In the genomic region with DNA sequence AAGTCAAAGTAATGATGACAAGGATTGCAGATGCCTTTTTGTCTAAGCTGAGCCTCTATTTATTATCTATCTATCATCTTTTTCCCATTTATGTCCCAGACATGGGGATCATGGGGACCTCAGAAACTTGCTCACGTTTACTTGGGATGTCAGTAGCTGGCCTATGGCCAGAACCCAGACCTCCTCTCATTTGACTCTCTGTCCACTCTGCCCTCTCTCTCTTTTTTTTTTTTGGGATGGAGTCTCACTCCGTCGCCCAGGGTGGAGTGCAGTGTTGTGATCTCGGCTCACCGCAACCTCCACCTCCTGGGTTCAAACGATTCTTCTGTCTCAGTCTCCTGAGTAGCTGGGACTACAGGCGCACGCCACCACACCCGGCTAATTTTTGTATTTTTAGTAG, we compare ENCODE assay signal across 10 cellular contexts. TPM values are rescaled to one million over a fixed set of nuclear protein-coding genes. Genes with fewer than 3 reads are reported as not detected.
A peak's percentile ranks its signal among the peaks of the same experiment; 100 is the strongest.
DNase-seq lines count a peak whose midpoint lies in the region; ATAC-seq and TF ChIP-seq lines count a peak whose summit lies in the region.
"Had no signal": no experiment of that assay in that cellular context is flagged by ENCODE, and none has a peak within 500 bp of the region (broad histone marks: within the 10 kb centered on the region; RNA-seq: fewer than 3 reads in every experiment).

No MANE protein-coding gene starts in this region.

- H3K4me3 ChIP-seq in Caco-2 (ENCODE audit: low read depth, low read length) = no peak overlapping the region
- H3K4me3 ChIP-seq in SJSA1 = no peak overlapping the region
- H3K4me3 ChIP-seq in fibroblast of the aortic adventitia (ENCODE audit: low read depth, low read length) = no peak overlapping the region
- no peak overlapping the region for H3K4me3 ChIP-seq in psoas muscle

- no peaks in the 10 kb centered on the region for H3K27me3 ChIP-seq in Caco-2 (replicated peaks; ENCODE audit: control insufficient read depth, insufficient read depth, low read length)
- no peaks in the 10 kb centered on the region for H3K27me3 ChIP-seq in SJSA1 (replicated peaks)
- H3K27me3 ChIP-seq in psoas muscle (ENCODE audit: insufficient read depth in 3 of 3, low read length in 2 of 3) = no peaks in the 10 kb centered on the region

- peaks cover 17% of the 10 kb centered on the region for H3K36me3 Mint-ChIP-seq in Caco-2 (ENCODE audit: insufficient read depth, unreplicated experiment)

- H3K4me1 ChIP-seq in Caco-2 (peaks cover 45% of the 10 kb centered on the region), SJSA1 (replicated peaks) (peaks cover 54% of the 10 kb centered on the region), psoas muscle (peaks cover 25% of the 10 kb centered on the region)

- POLR2A ChIA-PET in Caco-2 (lab: Charles Lee) = no interaction called here

- peak overlapping the region; percentile 61 for H3K4me3 Mint-ChIP-seq in Caco-2 (ENCODE audit: unreplicated experiment)
- H3K4me3 Mint-ChIP-seq: activated CD4-positive, alpha-beta T cell treated with anti-CD3 and anti-CD28 coated beads for 36 hours had no signal

- peaks cover 39% of the 10 kb centered on the region for H3K4me1 Mint-ChIP-seq in Caco-2 (ENCODE audit: low read depth, unreplicated experiment)

- 51 to 61% (median 55%) methylated on average over 9 of the region's 9 CpGs for WGBS in psoas muscle, 3 donors

- TF ChIP-seq CTCF in Caco-2 (IDR thresholded peaks at IDR 0.05; ENCODE audit: insufficient read depth in 1 of 2, low read depth in 1 of 2, low read length in 1 of 2, severe bottlenecking in 1 of 2, unreplicated experiment in 1 of 2) (no peak), fibroblast of the aortic adventitia (IDR thresholded peaks at IDR 0.05; ENCODE audit: insufficient read depth, low read length) (no peak), psoas muscle (IDR thresholded peaks at IDR 0.05) (no peak)

- no peak for ATAC-seq in psoas muscle
- no peak for ATAC-seq in GM19395 (IDR thresholded peaks at IDR 0.05; ENCODE audit: unreplicated experiment)
- no peak for ATAC-seq in GM18861 (IDR thresholded peaks at IDR 0.05; ENCODE audit: unreplicated experiment)
- ATAC-seq: activated CD4-positive, alpha-beta T cell treated with anti-CD3 and anti-CD28 coated beads for 36 hours had no signal

- intact Hi-C loops in Caco-2 (cut with micrococcal nuclease; ENCODE audit: unreplicated experiment) = no loop called here
- intact Hi-C loops in psoas muscle (cut with DNase I) = no loop called here

- H3K9me3 Mint-ChIP-seq in Caco-2 (ENCODE audit: unreplicated experiment) = no peaks in the 10 kb centered on the region

- CTCF ChIA-PET in Caco-2 (lab: Charles Lee) = interaction anchor here (0.6 kb wide), 1 partner anchor 118 kb away, joined by 3 read pairs; no protein-coding TSS in a partner anchor

- H3K36me3 ChIP-seq in Caco-2 (ENCODE audit: control insufficient read depth, insufficient read depth, low read length) (no peaks in the 10 kb centered on the region), SJSA1 (peaks cover 13% of the 10 kb centered on the region), psoas muscle (ENCODE audit: insufficient read depth in 1 of 2, low read depth in 1 of 2) (no peaks in the 10 kb centered on the region)

- H3K27me3 Mint-ChIP-seq in Caco-2 (ENCODE audit: insufficient read depth, unreplicated experiment) = no peaks in the 10 kb centered on the region

- no TSS peak for BruUV-seq in Caco-2 (replicated peaks; lab: Mats Ljungman, UMichigan)

- H3K27ac ChIP-seq in SJSA1 (peak overlapping the region; percentile 97), psoas muscle (peak overlapping the region; percentile 79)
- H3K27ac ChIP-seq: HL-60 had no signal

- no peaks in the 10 kb centered on the region for H3K9me3 ChIP-seq in Caco-2
- H3K9me3 ChIP-seq in SJSA1 (replicated peaks) = no peaks in the 10 kb centered on the region
- H3K9me3 ChIP-seq in psoas muscle = no peaks in the 10 kb centered on the region

- DNase-seq in Caco-2 (no peak), SJSA1 (ENCODE audit: low read depth in 1 of 2, low spot score in 2 of 2) (no peak), fibroblast of the aortic adventitia (ENCODE audit: low read depth) (peak; percentile 44), psoas muscle (no peak), NCI-H748 (lab: John Stamatoyannopoulos, UW; ENCODE audit: unreplicated experiment) (no peak), NCI-H2029 (lab: John Stamatoyannopoulos, UW) (no peak)

- H3K27ac Mint-ChIP-seq in Caco-2 (ENCODE audit: unreplicated experiment) = peak overlapping the region; percentile 97
- H3K27ac Mint-ChIP-seq: activated CD4-positive, alpha-beta T cell treated with anti-CD3 and anti-CD28 coated beads for 36 hours had no signal

RNA-seq across cellular contexts. Expression of a gene that starts 3.7 kb away (rescaled TPM):
- 13.7 and 18.0 TPM in 2 replicates for total RNA-seq in Caco-2 (2022)
- 400 and 615 TPM in 2 replicates for total RNA-seq in SJSA1 (2014; rRNA removed; shearing (Covaris generic))
- 51.8 and 673 TPM in 2 replicates for total RNA-seq in fibroblast of the aortic adventitia (ENCODE audit: low replicate concordance)
- total RNA-seq in psoas muscle = 10 to 100 TPM; 17.8 to 97.3 (median 81.2) TPM
- polyA plus RNA-seq in psoas muscle = 100 to 1,000 TPM in 1 of 3 donors, 10 to 100 TPM in 2; 26.8 to 126 (median 33.7) TPM

RNA-seq across cellular contexts. Expression of a gene that starts 32.0 kb away (rescaled TPM):
- total RNA-seq in Caco-2 (2022) (9.1 and 9.5 TPM in 2 replicates), fibroblast of the aortic adventitia (ENCODE audit: low replicate concordance) (5.6 TPM in 1 of 2 replicates, not detected in the other), psoas muscle (under 1 TPM in 3 of 4 donors, not detected in 1; 0.06 to 0.32 (median 0.17) TPM)
- total RNA-seq in SJSA1 (2014; rRNA removed; shearing (Covaris generic)) = 7.3 and 12.3 TPM in 2 replicates
- polyA plus RNA-seq in psoas muscle = under 1 TPM in 2 of 3 donors, not detected in 1; 0.03 to 0.05 TPM
